ENCODE assay signal across 8 cellular contexts in the genomic region with DNA sequence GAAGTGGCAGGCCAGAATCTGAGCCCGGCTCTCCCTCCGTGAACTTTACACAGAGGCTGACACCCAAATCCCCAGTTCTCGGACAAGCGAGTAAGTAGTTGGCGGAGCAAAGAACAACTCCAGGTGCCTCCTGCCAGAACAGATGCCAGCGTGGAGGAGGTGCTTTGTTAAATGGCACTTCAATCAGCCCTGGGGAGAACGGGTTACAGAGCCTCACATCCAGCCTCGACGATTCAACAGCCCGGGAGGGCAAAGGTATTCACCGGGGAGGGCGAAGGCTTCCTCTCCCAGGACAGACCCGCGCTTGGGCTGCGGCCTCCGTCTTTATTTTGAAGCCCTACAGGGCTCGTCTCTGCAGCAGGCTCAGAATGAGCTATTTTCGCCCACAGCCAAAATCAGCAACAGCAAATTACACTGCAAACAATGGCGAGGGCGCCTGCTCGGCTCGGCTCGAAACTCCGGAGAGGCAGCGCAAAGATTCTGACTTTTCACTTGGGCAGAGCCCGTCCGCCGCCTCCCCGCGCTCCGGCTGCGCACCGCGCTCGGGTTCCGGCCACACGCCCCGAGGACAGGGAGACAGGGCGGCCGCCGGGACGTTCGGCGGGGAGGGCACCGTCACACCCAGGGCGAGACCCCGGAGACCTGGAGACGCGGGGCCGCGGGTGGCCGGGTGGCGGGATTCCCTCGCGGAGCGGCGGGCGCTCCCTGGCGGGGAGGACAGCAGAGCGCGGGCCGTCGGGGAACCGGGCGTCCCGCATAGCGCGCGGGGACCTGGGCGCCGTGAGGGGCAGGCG. TPM values are rescaled to one million over a fixed set of nuclear protein-coding genes. Genes with fewer than 3 reads are reported as not detected.
DNase-seq lines count a peak whose midpoint lies in the region; ATAC-seq, FAIRE-seq and TF ChIP-seq lines count a peak whose summit lies in the region.

No MANE protein-coding gene starts in this region.

- H3K4me3 Mint-ChIP-seq in endodermal cell, result peak overlapping the region; percentile 72

- peak overlapping the region; percentile 4 for H2BK5ac ChIP-seq in mesenchymal stem cell (ENCODE audit: low read depth, low read length, poor library complexity, severe bottlenecking)

- no peak for FAIRE-seq in HTR-8/SVneo (lab: Jason Lieb, UNC)

- H3K36me3 ChIP-seq in endodermal cell (ENCODE audit: control insufficient read depth, insufficient read depth, low read length) (no peaks in the 10 kb centered on the region), mesenchymal stem cell (ENCODE audit: control insufficient read depth in 1 of 2, insufficient read depth in 2 of 2, low read depth in 1 of 2, low read length in 2 of 2) (no peaks in the 10 kb centered on the region), stomach (no peaks in the 10 kb centered on the region)

- DNase-seq in Caki2 (ENCODE audit: low read depth) (peak; percentile 34), HTR-8/SVneo (ENCODE audit: insufficient read length, low spot score) (peak; percentile 12), endodermal cell (peak; percentile 89), mesenchymal stem cell (peak; percentile 25), stomach (peak; percentile 64), NCI-H2029 treated with DMSO at 0.1 percent for 48 hours (lab: John Stamatoyannopoulos, UW) (no peak)
- peak; percentile 14 to 25 for DNase-seq in activated CD4-positive, alpha-beta T cell treated with anti-CD3 and anti-CD28 coated beads for 4 hours

- H2AFZ ChIP-seq in mesenchymal stem cell (ENCODE audit: low read depth, low read length), result peak overlapping the region; percentile 81

- H3K27ac ChIP-seq in endodermal cell (ENCODE audit: low read depth, low read length) (no peak overlapping the region), mesenchymal stem cell (ENCODE audit: low read length, poor library complexity, severe bottlenecking) (peak overlapping the region; percentile 33), stomach (peak overlapping the region; percentile 74 to 84 (median 82))

- H4K91ac ChIP-seq in mesenchymal stem cell (ENCODE audit: low read length), result no peak overlapping the region

- H3K9ac ChIP-seq in endodermal cell (ENCODE audit: extremely low read depth, low read length, poor library complexity, severe bottlenecking) (peak overlapping the region; percentile 58), mesenchymal stem cell (ENCODE audit: low read length) (peak overlapping the region; percentile 79)

- H3K27me3 ChIP-seq in endodermal cell (ENCODE audit: control insufficient read depth, insufficient read depth, low read length, poor library complexity, severe bottlenecking) (peaks cover 39% of the 10 kb centered on the region), mesenchymal stem cell (ENCODE audit: control insufficient read depth in 1 of 2, insufficient read depth in 1 of 2, low read length in 2 of 2) (no peaks in the 10 kb centered on the region), stomach (no peaks in the 10 kb centered on the region)

- in situ Hi-C loops in Caki2 (cut with HindIII; ENCODE audit: low pct_unique_long_range_greater_than_20kb, low sequenced_read_pairs), result no loop called here

- H3K23ac ChIP-seq in mesenchymal stem cell (ENCODE audit: low read length in 2 of 2), result no peak overlapping the region

- TF ChIP-seq POLR2A in stomach (IDR thresholded peaks at IDR 0.05), result no peak

- H2AK5ac ChIP-seq in mesenchymal stem cell (ENCODE audit: low read length, severe bottlenecking), result no peak overlapping the region

- peak overlapping the region; percentile 47 for H4K8ac ChIP-seq in mesenchymal stem cell (ENCODE audit: low read length)

- peak overlapping the region in 1 of 2 experiments; percentile 34 for H2BK12ac ChIP-seq in mesenchymal stem cell (ENCODE audit: low read length in 2 of 2)

- no peaks in the 10 kb centered on the region for H3K4me1 ChIP-seq in endodermal cell (ENCODE audit: control insufficient read depth, insufficient read depth, low read length)
- peaks cover 8% of the 10 kb centered on the region for H3K4me1 ChIP-seq in mesenchymal stem cell (ENCODE audit: control insufficient read depth, insufficient read depth, low read depth, low read length)
- peaks cover 0 to 41% (median 25%) of the 10 kb centered on the region in 4 donors for H3K4me1 ChIP-seq in stomach

- TF ChIP-seq CTCF in endodermal cell (conservative IDR thresholded peaks at IDR 0.05) (peak; percentile 70), stomach (IDR thresholded peaks at IDR 0.05) (peak in 4 of 7 experiments; percentile 20 to 45 (median 29))

- peak; percentile 54 for ATAC-seq in GM21360 (IDR thresholded peaks at IDR 0.05; ENCODE audit: unreplicated experiment)

- TF ChIP-seq EP300 in stomach (IDR thresholded peaks at IDR 0.05), result no peak

- no peak overlapping the region for H3K14ac ChIP-seq in mesenchymal stem cell (ENCODE audit: low read length in 2 of 2)

- H3K79me1 ChIP-seq in mesenchymal stem cell (replicated peaks; ENCODE audit: low read length, poor library complexity, severe bottlenecking), result peaks cover 5% of the 10 kb centered on the region

- peaks cover 46% of the 10 kb centered on the region for H3K27me3 Mint-ChIP-seq in endodermal cell (ENCODE audit: insufficient read depth)

- no peaks in the 10 kb centered on the region for H3K36me3 Mint-ChIP-seq in endodermal cell (ENCODE audit: low read depth)

- intact Hi-C loops in stomach (cut with DNase I; ENCODE audit: low total_unique reads), result no loop called here

- no peak overlapping the region for H3K4ac ChIP-seq in mesenchymal stem cell (ENCODE audit: low read depth in 1 of 2, low read length in 2 of 2)

- H3K9me3 ChIP-seq in endodermal cell (ENCODE audit: control insufficient read depth, low read length), result no peaks in the 10 kb centered on the region
- H3K9me3 ChIP-seq in mesenchymal stem cell (ENCODE audit: control insufficient read depth, low read length), result no peaks in the 10 kb centered on the region
- H3K9me3 ChIP-seq in stomach, result no peaks in the 10 kb centered on the region

- H3K9me3 Mint-ChIP-seq in endodermal cell, result no peaks in the 10 kb centered on the region

- peaks cover 10% of the 10 kb centered on the region for H3K4me1 Mint-ChIP-seq in endodermal cell

- H3K18ac ChIP-seq in mesenchymal stem cell (ENCODE audit: low read depth in 1 of 2, low read length in 2 of 2), result peak overlapping the region in 1 of 2 experiments; percentile 90

- no peak overlapping the region for H3K27ac Mint-ChIP-seq in endodermal cell

- 6 to 13% methylated on average over 26 to 72 of the region's 72 CpGs for WGBS in endodermal cell (ENCODE audit: insufficient coverage in 1 of 2, insufficient read length in 1 of 2), 2 experiments
- WGBS in mesenchymal stem cell, result 9% methylated on average over 52 of the region's 72 CpGs
- 3 to 16% (median 4%) methylated on average over 18 to 72 of the region's 72 CpGs for WGBS in stomach, 5 donors

- H2BK120ac ChIP-seq in mesenchymal stem cell (ENCODE audit: low read depth, low read length), result no peak overlapping the region

- peak overlapping the region; percentile 84 for H3K4me2 ChIP-seq in mesenchymal stem cell (ENCODE audit: low read length, poor library complexity, severe bottlenecking)

- peak overlapping the region; percentile 81 for H3K4me3 ChIP-seq in endodermal cell (ENCODE audit: low read length)
- H3K4me3 ChIP-seq in mesenchymal stem cell (ENCODE audit: insufficient read depth in 1 of 2, low read depth in 1 of 2, low read length in 2 of 2), result peak overlapping the region; percentile 72 to 83
- H3K4me3 ChIP-seq in stomach, result peak overlapping the region; percentile 78 to 82 (median 81)

- H2BK15ac ChIP-seq in mesenchymal stem cell (ENCODE audit: low read depth, poor library complexity, severe bottlenecking), result no peak overlapping the region

RNA-seq across cellular contexts. Expression of a gene that starts 0.8 kb away (rescaled TPM):
- 0.10 and 0.38 TPM in 2 replicates for total RNA-seq in Caki2 (2014; rRNA removed; shearing (Covaris generic); ENCODE audit: low replicate concordance)
- total RNA-seq in endodermal cell (1 to 10 TPM; 2.5 to 4.2 TPM), stomach (10 to 100 TPM in 2 of 5 donors, 1 to 10 TPM in 2, under 1 TPM in 1; 0.58 to 14.3 (median 9.0) TPM)
- 2.8 TPM for polyA plus RNA-seq in endodermal cell (2013, experiment 1 of 2)
- 3.2 TPM for polyA plus RNA-seq in endodermal cell (2013, experiment 2 of 2)
- polyA plus RNA-seq in mesenchymal stem cell (2013, experiment 1 of 2), result 0.11 TPM
- polyA plus RNA-seq in mesenchymal stem cell (2013, experiment 2 of 2), result 0.10 TPM
- 1 to 10 TPM; 2.1 to 4.3 (median 2.1) TPM for polyA plus RNA-seq in stomach
